Comparison of ENCODE assay signal across 14 cellular contexts in genomic region chr16:2910441-2910840, GRCh38. TPM values are rescaled to one million over a fixed set of nuclear protein-coding genes. Genes with fewer than 3 reads are reported as not detected.
DNase-seq lines count a peak whose midpoint lies in the region; ATAC-seq and TF ChIP-seq lines count a peak whose summit lies in the region.
"Had no signal": no experiment of that assay in that cellular context is flagged by ENCODE, and none has a peak within 500 bp of the region (broad histone marks: within the 10 kb centered on the region; RNA-seq: fewer than 3 reads in every experiment).

No MANE protein-coding gene starts in this region.

- no peak overlapping the region for H2AFZ ChIP-seq in GM23338

- TF ChIP-seq CTCF in GM23338 (conservative IDR thresholded peaks at IDR 0.05; ENCODE audit: low read depth in 2 of 2): no peak
- TF ChIP-seq CTCF in cardiac fibroblast (IDR thresholded peaks at IDR 0.05; ENCODE audit: low read depth, low read length): no peak
- TF ChIP-seq CTCF in natural killer cell (IDR thresholded peaks at IDR 0.05): no peak

- peak overlapping the region; percentile 36 for H3K4me3 Mint-ChIP-seq in T-helper 1 cell treated with Interleukin-12 subunit alpha and Interleukin-12 subunit beta and Interleukin-4 antibody, amounts not matched to agents 30 μg/mL and 1 μg/mL, for 36 hours
- peak overlapping the region; percentile 81; the same call in 2 of the 3 replicates for H3K4me3 Mint-ChIP-seq in GM23338
- H3K4me3 Mint-ChIP-seq in natural killer cell: peak overlapping the region; percentile 93

- H3F3A ChIP-seq in GM23338 (replicated peaks; ENCODE audit: low read depth): peaks cover 10% of the 10 kb centered on the region

- no peak overlapping the region for H3K4me2 ChIP-seq in GM23338

- peaks cover 6% of the 10 kb centered on the region for H3K36me3 Mint-ChIP-seq in T-helper 1 cell treated with Interleukin-12 subunit alpha and Interleukin-12 subunit beta and Interleukin-4 antibody, amounts not matched to agents 30 μg/mL and 1 μg/mL, for 36 hours (ENCODE audit: low read depth)
- H3K36me3 Mint-ChIP-seq in GM23338 (ENCODE audit: low read depth): peaks cover 1% of the 10 kb centered on the region; the same call in 2 of the 3 replicates
- H3K36me3 Mint-ChIP-seq in natural killer cell: no peaks in the 10 kb centered on the region

- DNase-seq in T-helper 1 cell (no peak), GM23338 (ENCODE audit: low spot score) (no peak), cardiac fibroblast (ENCODE audit: low read depth in 2 of 2) (peak; percentile 17 to 55), natural killer cell (no peak), SKM-1 treated with dmso at 0.1 percent for 144 hours (lab: John Stamatoyannopoulos, UW; ENCODE audit: unreplicated experiment) (no peak)
- DNase-seq: activated CD4-positive, alpha-beta T cell treated with anti-CD3 and anti-CD28 coated beads, Interleukin-2, amount 50 U/mL, for 48 hours; left ventricle myocardium inferior; NCI-H82; sigmoid colon; stimulated activated CD4-positive, alpha-beta T cell treated with anti-CD3 and anti-CD28 coated beads, Interleukin-4, amount 100 ng/mL, for 4 hours had no signal

- no peaks in the 10 kb centered on the region for H3K9me3 Mint-ChIP-seq in T-helper 1 cell treated with Interleukin-12 subunit alpha and Interleukin-12 subunit beta and Interleukin-4 antibody, amounts not matched to agents 30 μg/mL and 1 μg/mL, for 36 hours
- H3K9me3 Mint-ChIP-seq in GM23338 (peaks cover 10% of the 10 kb centered on the region), natural killer cell (no peaks in the 10 kb centered on the region)

- no peak overlapping the region for H3K27ac ChIP-seq in GM23338 (ENCODE audit: low read depth)

- ATAC-seq in GM23338 (no peak), natural killer cell (no peak), HG03196 (IDR thresholded peaks at IDR 0.05; ENCODE audit: unreplicated experiment) (no peak), HG02623 (IDR thresholded peaks at IDR 0.05; ENCODE audit: unreplicated experiment) (no peak)

- intact Hi-C loops in natural killer cell (cut with micrococcal nuclease): loop anchor here (5.0 kb wide), 1 partner anchor 43 kb away; no protein-coding TSS in a partner anchor

- no peak overlapping the region for H3K27ac Mint-ChIP-seq in T-helper 1 cell treated with Interleukin-12 subunit alpha and Interleukin-12 subunit beta and Interleukin-4 antibody, amounts not matched to agents 30 μg/mL and 1 μg/mL, for 36 hours
- H3K27ac Mint-ChIP-seq in GM23338 (no peak overlapping the region), natural killer cell (no peak overlapping the region)

- H4K20me1 ChIP-seq in GM23338 (replicated peaks; ENCODE audit: insufficient read depth): no peaks in the 10 kb centered on the region; the same call in 1 of the 2 replicates

- H3K27me3 ChIP-seq in GM23338 (ENCODE audit: insufficient read depth): peaks cover 11% of the 10 kb centered on the region
- H3K27me3 ChIP-seq: sigmoid colon had no signal

- H3K4me1 Mint-ChIP-seq in T-helper 1 cell treated with Interleukin-12 subunit alpha and Interleukin-12 subunit beta and Interleukin-4 antibody, amounts not matched to agents 30 μg/mL and 1 μg/mL, for 36 hours (ENCODE audit: low read depth): peaks cover 32% of the 10 kb centered on the region
- H3K4me1 Mint-ChIP-seq in GM23338 (peaks cover 23% of the 10 kb centered on the region), natural killer cell (peaks cover 31 to 39% of the 10 kb centered on the region in 2 donors)

- no peaks in the 10 kb centered on the region for H3K9me2 ChIP-seq in GM23338 (ENCODE audit: insufficient read depth)

- no peaks in the 10 kb centered on the region for H3K79me2 ChIP-seq in GM23338 (replicated peaks; ENCODE audit: insufficient read depth)

- H3K4me1 ChIP-seq in GM23338 (ENCODE audit: insufficient read depth): peaks cover 8% of the 10 kb centered on the region

- H3K4me3 ChIP-seq in GM23338: no peak overlapping the region
- H3K4me3 ChIP-seq in cardiac fibroblast (replicated peaks in 1 of 2; ENCODE audit: low read depth in 2 of 2, low read length in 2 of 2): no peak overlapping the region

- peaks cover 5% of the 10 kb centered on the region for H3K27me3 Mint-ChIP-seq in T-helper 1 cell treated with Interleukin-12 subunit alpha and Interleukin-12 subunit beta and Interleukin-4 antibody, amounts not matched to agents 30 μg/mL and 1 μg/mL, for 36 hours (ENCODE audit: low read depth)
- peaks cover 22% of the 10 kb centered on the region for H3K27me3 Mint-ChIP-seq in GM23338 (ENCODE audit: insufficient read depth, low read depth, poor library complexity)
- H3K27me3 Mint-ChIP-seq in natural killer cell (ENCODE audit: low read depth in 2 of 2): no peaks in the 10 kb centered on the region

- H3K36me3 ChIP-seq in GM23338 (ENCODE audit: insufficient read depth): no peaks in the 10 kb centered on the region

TF ChIP-seq in GM23338, 12 proteins besides CTCF, POLR2A, EP300 and RAD21 (continues in another document):
- TF ChIP-seq EZH2phosphoT487 (IDR thresholded peaks at IDR 0.05; ENCODE audit: unreplicated experiment) (no peak), CREB1 (CRISPR knock-in tag; IDR thresholded peaks at IDR 0.05; ENCODE audit: low read depth) (no peak), ZNF462 (CRISPR knock-in tag; IDR thresholded peaks at IDR 0.05) (no peak)

RNA-seq across cellular contexts. Expression of gene FLYWCH1, which starts 1.3 kb away (rescaled TPM):
- total RNA-seq in GM23338 (2014; rRNA removed; shearing (Covaris generic)): 22.9 and 29.3 TPM in 2 replicates
- polyA plus RNA-seq in GM23338 (2016; fragmentation: Nextera tagmentation; extraction: Ambion mirVana): 6.0 and 7.5 TPM in 2 replicates
- total RNA-seq in natural killer cell: 100 to 1,000 TPM in 2 of 3 donors, 10 to 100 TPM in 1; 85.1 to 148 (median 130) TPM

RNA-seq across cellular contexts. Expression of gene FLYWCH2, which starts 27.4 kb away (rescaled TPM):
- 45.0 and 48.7 TPM in 2 replicates for total RNA-seq in GM23338 (2014; rRNA removed; shearing (Covaris generic))
- 30.9 and 38.6 TPM in 2 replicates for polyA plus RNA-seq in GM23338 (2016; fragmentation: Nextera tagmentation; extraction: Ambion mirVana)
- total RNA-seq in natural killer cell: 10 to 100 TPM; 12.0 to 12.7 (median 12.6) TPM

RNA-seq across cellular contexts. Expression of gene PRSS22, which starts 52.5 kb away (rescaled TPM):
- 2.0 and 4.6 TPM in 2 replicates for total RNA-seq in GM23338 (2014; rRNA removed; shearing (Covaris generic))
- 1.3 and 2.1 TPM in 2 replicates for polyA plus RNA-seq in GM23338 (2016; fragmentation: Nextera tagmentation; extraction: Ambion mirVana)
- 1 to 10 TPM; 1.5 to 7.7 (median 3.3) TPM for total RNA-seq in natural killer cell
- total RNA-seq: left ventricle myocardium inferior, sigmoid colon had no signal
- polyA plus RNA-seq: neural cell had no signal

RNA-seq across cellular contexts. Expression of gene KREMEN2, which starts 53.6 kb away (rescaled TPM):
- 16.1 and 17.6 TPM in 2 replicates for total RNA-seq in GM23338 (2014; rRNA removed; shearing (Covaris generic))
- 4.7 and 4.9 TPM in 2 replicates for polyA plus RNA-seq in GM23338 (2016; fragmentation: Nextera tagmentation; extraction: Ambion mirVana)
- total RNA-seq in natural killer cell: under 1 TPM in 1 of 3 donors, not detected in 2; 0.16 TPM
- total RNA-seq: left ventricle myocardium inferior, sigmoid colon had no signal

RNA-seq across cellular contexts. Expression of gene PAQR4, which starts 58.7 kb away (rescaled TPM):
- total RNA-seq in GM23338 (2014; rRNA removed; shearing (Covaris generic)): 17.7 and 29.3 TPM in 2 replicates
- polyA plus RNA-seq in GM23338 (2016; fragmentation: Nextera tagmentation; extraction: Ambion mirVana): 7.0 and 8.8 TPM in 2 replicates
- total RNA-seq in natural killer cell: 1 to 10 TPM; 2.9 to 4.4 (median 3.5) TPM

Comparison
In these comparisons a context has a peak if more than half of its experiments do, and no peak if none do; other contexts are left out.
1. H3K4me3 Mint-ChIP-seq: peak in every context shown above with its lines; median percentile 93 in natural killer cell; 81 in GM23338; 36 in T-helper 1 cell treated with Interleukin-12 subunit alpha and Interleukin-12 subunit beta and Interleukin-4 antibody, amounts not matched to agents 30 μg/mL and 1 μg/mL, for 36 hours.
2. DNase-seq: peak in cardiac fibroblast (2 of 2); none in T-helper 1 cell (0 of 5), GM23338 (single experiment), natural killer cell (single experiment) and SKM-1 treated with dmso at 0.1 percent for 144 hours (single experiment).